16 cellular contexts compared by ENCODE assay signal in the genomic region with DNA sequence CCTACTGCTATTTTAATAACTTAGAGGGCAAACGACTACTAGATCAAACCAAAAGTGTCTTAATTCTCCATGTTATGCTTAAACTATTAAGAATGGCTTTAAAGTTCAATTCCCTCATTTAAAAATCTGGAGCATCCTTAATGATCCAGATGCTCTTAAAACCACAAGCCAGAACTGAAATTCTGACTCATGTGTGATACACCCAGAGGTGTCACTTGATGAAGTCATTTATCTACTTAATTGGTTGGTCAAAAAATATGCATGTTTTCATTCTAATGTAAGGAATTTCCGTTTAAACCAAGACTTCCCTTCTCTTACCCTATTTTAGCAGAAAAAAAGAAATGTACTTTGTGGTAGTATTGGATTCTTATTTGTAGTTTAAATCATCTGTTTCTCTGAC.
"Had no signal": no experiment of that assay in that cellular context is flagged by ENCODE, and none has a peak within 500 bp of the region (broad histone marks: within the 10 kb centered on the region; RNA-seq: fewer than 3 reads in every experiment).

No MANE protein-coding gene starts in this region.

- H3K36me3 ChIP-seq: left ventricle myocardium inferior, pancreas had no signal

- H3K27me3 ChIP-seq: pancreas had no signal

- DNase-seq: activated CD4-positive, alpha-beta memory T cell treated with anti-CD3 and anti-CD28 coated beads, Interleukin-2, amount 10 ng/mL, durations not matched to agents 7 days and 5 days; activated CD4-positive, alpha-beta T cell treated with anti-CD3 and anti-CD28 coated beads for 4 hours; activated effector memory CD4-positive, alpha-beta T cell treated with anti-CD3 and anti-CD28 coated beads, Interleukin-2, amount 50 U/mL, for 16 hours; activated T-cell treated with anti-CD3 and anti-CD28 coated beads, Interleukin-2, amount 50 U/mL, for 4 hours; amygdala; hippocampal formation; kidney; left ventricle myocardium inferior; mucosa of descending colon; naive thymus-derived CD4-positive, alpha-beta T cell; pancreas; stimulated activated CD4-positive, alpha-beta T cell treated with anti-CD3 and anti-CD28 coated beads, Interleukin-12 subunit alpha, Interleukin-12 subunit beta, amount 100 ng/mL, for 4 hours; stimulated activated CD4-positive, alpha-beta T cell treated with anti-CD3 and anti-CD28 coated beads, Interleukin-2, amount 100 ng/mL, for 24 hours; T-helper 17 cell had no signal

- ATAC-seq: activated naive CD4-positive, alpha-beta T cell treated with anti-CD3 and anti-CD28 coated beads, Interleukin-2, amount 50 U/mL, for 72 hours; activated T-cell treated with anti-CD3 and anti-CD28 coated beads, Interleukin-2, amount 50 U/mL, for 4 hours; mucosa of descending colon; naive thymus-derived CD4-positive, alpha-beta T cell; pancreas; stimulated activated effector memory CD8-positive, alpha-beta T cell treated with anti-CD3 and anti-CD28 coated beads, Interleukin-12 subunit alpha, Interleukin-12 subunit beta, amount 100 ng/mL, for 72 hours; T-helper 17 cell had no signal

- H3K4me3 ChIP-seq: left ventricle myocardium inferior, mucosa of descending colon, pancreas had no signal
